Comparison of ENCODE assay signal across 1 cellular context in the genomic region with DNA sequence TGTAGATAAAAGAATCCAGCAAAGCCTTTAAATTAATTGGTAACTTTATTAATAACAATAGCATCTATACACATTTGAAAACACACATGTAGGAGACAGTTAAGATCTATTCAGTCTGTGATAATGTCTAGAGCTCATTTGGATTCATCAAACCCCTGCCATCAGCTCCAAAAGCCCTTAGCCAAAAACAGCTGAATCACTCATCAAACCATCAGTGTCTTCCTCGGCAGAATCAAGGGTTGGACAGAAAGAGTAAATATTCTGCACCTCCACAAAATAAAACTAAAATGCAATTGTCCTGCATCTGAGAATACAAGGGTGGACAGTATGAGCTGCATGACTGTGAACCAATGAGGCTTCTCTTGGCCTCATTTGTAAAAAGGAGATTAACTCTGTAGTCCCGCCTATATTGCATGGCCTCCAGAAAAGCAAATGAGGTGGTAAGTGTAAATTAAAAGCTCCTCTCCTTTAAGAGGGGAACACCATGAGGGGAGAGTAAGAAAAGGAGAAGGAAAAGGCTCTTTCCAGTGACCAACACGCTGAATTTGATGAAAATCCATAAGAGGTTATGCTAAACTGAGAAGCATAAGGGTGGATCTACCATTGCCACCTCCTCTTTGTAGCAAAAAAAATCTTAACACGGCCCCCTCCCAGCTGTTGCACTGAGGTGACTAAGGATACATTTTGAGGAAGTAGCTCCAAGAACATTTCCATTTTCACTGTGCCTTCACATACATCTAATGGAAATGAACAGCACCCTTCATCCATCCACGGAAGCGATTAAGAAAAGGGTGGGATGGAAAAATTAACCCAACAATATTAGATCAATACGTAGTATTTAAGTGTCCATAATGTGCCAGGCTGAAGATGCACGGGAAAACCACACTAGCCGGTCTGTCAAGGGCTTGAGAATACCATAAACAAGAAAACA.
TF ChIP-seq lines count a peak whose summit lies in the region.

No MANE protein-coding gene starts in this region.

TF ChIP-seq in GM12878, 131 proteins besides CTCF, POLR2A, EP300 and RAD21 (continues in another document):
- TF ChIP-seq, protein P1, sequence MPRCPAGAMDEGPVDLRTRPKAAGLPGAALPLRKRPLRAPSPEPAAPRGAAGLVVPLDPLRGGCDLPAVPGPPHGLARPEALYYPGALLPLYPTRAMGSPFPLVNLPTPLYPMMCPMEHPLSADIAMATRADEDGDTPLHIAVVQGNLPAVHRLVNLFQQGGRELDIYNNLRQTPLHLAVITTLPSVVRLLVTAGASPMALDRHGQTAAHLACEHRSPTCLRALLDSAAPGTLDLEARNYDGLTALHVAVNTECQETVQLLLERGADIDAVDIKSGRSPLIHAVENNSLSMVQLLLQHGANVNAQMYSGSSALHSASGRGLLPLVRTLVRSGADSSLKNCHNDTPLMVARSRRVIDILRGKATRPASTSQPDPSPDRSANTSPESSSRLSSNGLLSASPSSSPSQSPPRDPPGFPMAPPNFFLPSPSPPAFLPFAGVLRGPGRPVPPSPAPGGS (IDR thresholded peaks at IDR 0.05; ENCODE audit: borderline replicate concordance, insufficient read depth, low read depth, low read length, poor library complexity, severe bottlenecking), result no peak
- TF ChIP-seq TCF12 (IDR thresholded peaks at IDR 0.05; ENCODE audit: low read depth, low read length) (0 out of 2 replicates have a peak, but pooled peaks have one; percentile 26), SIN3A (IDR thresholded peaks at IDR 0.05; ENCODE audit: low read depth, low read length) (no peak), JUNB (IDR thresholded peaks at IDR 0.05) (0 out of 2 replicates have a peak, but pooled peaks have one; percentile 4), NRF1 (conservative IDR thresholded peaks at IDR 0.05; ENCODE audit: low read depth, low read length) (no peak), EED (IDR thresholded peaks at IDR 0.05; ENCODE audit: low read depth) (peak; percentile 64; the same call in 1 of the 2 replicates), DPF2 (IDR thresholded peaks at IDR 0.05) (no peak), POLR2AphosphoS5 (IDR thresholded peaks at IDR 0.05; ENCODE audit: low read length) (no peak), HDAC6 (IDR thresholded peaks at IDR 0.05; ENCODE audit: unreplicated experiment) (no peak), HCFC1 (IDR thresholded peaks at IDR 0.05; ENCODE audit: low read length) (no peak), BMI1 (IDR thresholded peaks at IDR 0.05; ENCODE audit: borderline replicate concordance) (no peak), SUPT20H (IDR thresholded peaks at IDR 0.05; ENCODE audit: borderline replicate concordance, control insufficient read depth, low read depth, low read length) (no peak), WRNIP1 (IDR thresholded peaks at IDR 0.05; ENCODE audit: borderline replicate concordance, low read depth, low read length) (no peak), SMAD1 (IDR thresholded peaks at IDR 0.05; ENCODE audit: low read depth, partially characterized antibody) (no peak), NR2C1 (IDR thresholded peaks at IDR 0.05) (no peak), EZH2 (IDR thresholded peaks at IDR 0.05; ENCODE audit: borderline replicate concordance, control insufficient read depth, low read depth, low read length) (no peak), SREBF1 (IDR thresholded peaks at IDR 0.05; ENCODE audit: low read length) (no peak), MXI1 (IDR thresholded peaks at IDR 0.05; ENCODE audit: low read depth, low read length) (0 out of 2 replicates have a peak, but pooled peaks have one; percentile 47), RAD51 (IDR thresholded peaks at IDR 0.05) (no peak), NFYA (IDR thresholded peaks at IDR 0.05; ENCODE audit: borderline replicate concordance, low read depth, low read length) (no peak), KDM1A (IDR thresholded peaks at IDR 0.05; ENCODE audit: borderline replicate concordance) (no peak), KAT2A (conservative IDR thresholded peaks at IDR 0.05; ENCODE audit: control insufficient read depth, low read depth, low read length) (no peak), CHD4 (IDR thresholded peaks at IDR 0.05) (no peak), HDAC2 (IDR thresholded peaks at IDR 0.05) (no peak), TBL1XR1 (IDR thresholded peaks at IDR 0.05; ENCODE audit: low read depth, low read length) (no peak), NBN (IDR thresholded peaks at IDR 0.05) (no peak), ZSCAN29 (IDR thresholded peaks at IDR 0.05) (no peak), BRCA1 (IDR thresholded peaks at IDR 0.05; ENCODE audit: low read depth, low read length) (no peak), ESRRA (IDR thresholded peaks at IDR 0.05; ENCODE audit: low read length) (no peak), TAF1 (IDR thresholded peaks at IDR 0.05; ENCODE audit: borderline replicate concordance, low read depth, low read length) (no peak), IKZF2 (IDR thresholded peaks at IDR 0.05) (peak; percentile 60 to 68)
- TF ChIP-seq, protein P2, sequence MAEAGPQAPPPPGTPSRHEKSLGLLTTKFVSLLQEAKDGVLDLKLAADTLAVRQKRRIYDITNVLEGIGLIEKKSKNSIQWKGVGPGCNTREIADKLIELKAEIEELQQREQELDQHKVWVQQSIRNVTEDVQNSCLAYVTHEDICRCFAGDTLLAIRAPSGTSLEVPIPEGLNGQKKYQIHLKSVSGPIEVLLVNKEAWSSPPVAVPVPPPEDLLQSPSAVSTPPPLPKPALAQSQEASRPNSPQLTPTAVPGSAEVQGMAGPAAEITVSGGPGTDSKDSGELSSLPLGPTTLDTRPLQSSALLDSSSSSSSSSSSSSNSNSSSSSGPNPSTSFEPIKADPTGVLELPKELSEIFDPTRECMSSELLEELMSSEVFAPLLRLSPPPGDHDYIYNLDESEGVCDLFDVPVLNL (IDR thresholded peaks at IDR 0.05; ENCODE audit: low read depth, low read length), result 0 out of 2 replicates have a peak, but pooled peaks have one; percentile 6
- TF ChIP-seq, protein P3, sequence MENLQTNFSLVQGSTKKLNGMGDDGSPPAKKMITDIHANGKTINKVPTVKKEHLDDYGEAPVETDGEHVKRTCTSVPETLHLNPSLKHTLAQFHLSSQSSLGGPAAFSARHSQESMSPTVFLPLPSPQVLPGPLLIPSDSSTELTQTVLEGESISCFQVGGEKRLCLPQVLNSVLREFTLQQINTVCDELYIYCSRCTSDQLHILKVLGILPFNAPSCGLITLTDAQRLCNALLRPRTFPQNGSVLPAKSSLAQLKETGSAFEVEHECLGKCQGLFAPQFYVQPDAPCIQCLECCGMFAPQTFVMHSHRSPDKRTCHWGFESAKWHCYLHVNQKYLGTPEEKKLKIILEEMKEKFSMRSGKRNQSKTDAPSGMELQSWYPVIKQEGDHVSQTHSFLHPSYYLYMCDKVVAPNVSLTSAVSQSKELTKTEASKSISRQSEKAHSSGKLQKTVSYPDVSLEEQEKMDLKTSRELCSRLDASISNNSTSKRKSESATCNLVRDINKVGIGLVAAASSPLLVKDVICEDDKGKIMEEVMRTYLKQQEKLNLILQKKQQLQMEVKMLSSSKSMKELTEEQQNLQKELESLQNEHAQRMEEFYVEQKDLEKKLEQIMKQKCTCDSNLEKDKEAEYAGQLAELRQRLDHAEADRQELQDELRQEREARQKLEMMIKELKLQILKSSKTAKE (IDR thresholded peaks at IDR 0.05; ENCODE audit: low read depth, poor library complexity, severe bottlenecking), result no peak
- TF ChIP-seq, protein P4, sequence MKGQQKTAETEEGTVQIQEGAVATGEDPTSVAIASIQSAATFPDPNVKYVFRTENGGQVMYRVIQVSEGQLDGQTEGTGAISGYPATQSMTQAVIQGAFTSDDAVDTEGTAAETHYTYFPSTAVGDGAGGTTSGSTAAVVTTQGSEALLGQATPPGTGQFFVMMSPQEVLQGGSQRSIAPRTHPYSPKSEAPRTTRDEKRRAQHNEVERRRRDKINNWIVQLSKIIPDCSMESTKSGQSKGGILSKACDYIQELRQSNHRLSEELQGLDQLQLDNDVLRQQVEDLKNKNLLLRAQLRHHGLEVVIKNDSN (IDR thresholded peaks at IDR 0.05; ENCODE audit: borderline replicate concordance, extremely low read length, insufficient read depth, low read depth, low read length), result no peak
- TF ChIP-seq, protein P5, sequence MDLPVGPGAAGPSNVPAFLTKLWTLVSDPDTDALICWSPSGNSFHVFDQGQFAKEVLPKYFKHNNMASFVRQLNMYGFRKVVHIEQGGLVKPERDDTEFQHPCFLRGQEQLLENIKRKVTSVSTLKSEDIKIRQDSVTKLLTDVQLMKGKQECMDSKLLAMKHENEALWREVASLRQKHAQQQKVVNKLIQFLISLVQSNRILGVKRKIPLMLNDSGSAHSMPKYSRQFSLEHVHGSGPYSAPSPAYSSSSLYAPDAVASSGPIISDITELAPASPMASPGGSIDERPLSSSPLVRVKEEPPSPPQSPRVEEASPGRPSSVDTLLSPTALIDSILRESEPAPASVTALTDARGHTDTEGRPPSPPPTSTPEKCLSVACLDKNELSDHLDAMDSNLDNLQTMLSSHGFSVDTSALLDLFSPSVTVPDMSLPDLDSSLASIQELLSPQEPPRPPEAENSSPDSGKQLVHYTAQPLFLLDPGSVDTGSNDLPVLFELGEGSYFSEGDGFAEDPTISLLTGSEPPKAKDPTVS (IDR thresholded peaks at IDR 0.05; ENCODE audit: low read depth, low read length), result no peak
- TF ChIP-seq, protein P6, sequence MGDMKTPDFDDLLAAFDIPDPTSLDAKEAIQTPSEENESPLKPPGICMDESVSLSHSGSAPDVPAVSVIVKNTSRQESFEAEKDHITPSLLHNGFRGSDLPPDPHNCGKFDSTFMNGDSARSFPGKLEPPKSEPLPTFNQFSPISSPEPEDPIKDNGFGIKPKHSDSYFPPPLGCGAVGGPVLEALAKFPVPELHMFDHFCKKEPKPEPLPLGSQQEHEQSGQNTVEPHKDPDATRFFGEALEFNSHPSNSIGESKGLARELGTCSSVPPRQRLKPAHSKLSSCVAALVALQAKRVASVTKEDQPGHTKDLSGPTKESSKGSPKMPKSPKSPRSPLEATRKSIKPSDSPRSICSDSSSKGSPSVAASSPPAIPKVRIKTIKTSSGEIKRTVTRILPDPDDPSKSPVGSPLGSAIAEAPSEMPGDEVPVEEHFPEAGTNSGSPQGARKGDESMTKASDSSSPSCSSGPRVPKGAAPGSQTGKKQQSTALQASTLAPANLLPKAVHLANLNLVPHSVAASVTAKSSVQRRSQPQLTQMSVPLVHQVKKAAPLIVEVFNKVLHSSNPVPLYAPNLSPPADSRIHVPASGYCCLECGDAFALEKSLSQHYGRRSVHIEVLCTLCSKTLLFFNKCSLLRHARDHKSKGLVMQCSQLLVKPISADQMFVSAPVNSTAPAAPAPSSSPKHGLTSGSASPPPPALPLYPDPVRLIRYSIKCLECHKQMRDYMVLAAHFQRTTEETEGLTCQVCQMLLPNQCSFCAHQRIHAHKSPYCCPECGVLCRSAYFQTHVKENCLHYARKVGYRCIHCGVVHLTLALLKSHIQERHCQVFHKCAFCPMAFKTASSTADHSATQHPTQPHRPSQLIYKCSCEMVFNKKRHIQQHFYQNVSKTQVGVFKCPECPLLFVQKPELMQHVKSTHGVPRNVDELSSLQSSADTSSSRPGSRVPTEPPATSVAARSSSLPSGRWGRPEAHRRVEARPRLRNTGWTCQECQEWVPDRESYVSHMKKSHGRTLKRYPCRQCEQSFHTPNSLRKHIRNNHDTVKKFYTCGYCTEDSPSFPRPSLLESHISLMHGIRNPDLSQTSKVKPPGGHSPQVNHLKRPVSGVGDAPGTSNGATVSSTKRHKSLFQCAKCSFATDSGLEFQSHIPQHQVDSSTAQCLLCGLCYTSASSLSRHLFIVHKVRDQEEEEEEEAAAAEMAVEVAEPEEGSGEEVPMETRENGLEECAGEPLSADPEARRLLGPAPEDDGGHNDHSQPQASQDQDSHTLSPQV (IDR thresholded peaks at IDR 0.05), result no peak
- TF ChIP-seq, protein P7, sequence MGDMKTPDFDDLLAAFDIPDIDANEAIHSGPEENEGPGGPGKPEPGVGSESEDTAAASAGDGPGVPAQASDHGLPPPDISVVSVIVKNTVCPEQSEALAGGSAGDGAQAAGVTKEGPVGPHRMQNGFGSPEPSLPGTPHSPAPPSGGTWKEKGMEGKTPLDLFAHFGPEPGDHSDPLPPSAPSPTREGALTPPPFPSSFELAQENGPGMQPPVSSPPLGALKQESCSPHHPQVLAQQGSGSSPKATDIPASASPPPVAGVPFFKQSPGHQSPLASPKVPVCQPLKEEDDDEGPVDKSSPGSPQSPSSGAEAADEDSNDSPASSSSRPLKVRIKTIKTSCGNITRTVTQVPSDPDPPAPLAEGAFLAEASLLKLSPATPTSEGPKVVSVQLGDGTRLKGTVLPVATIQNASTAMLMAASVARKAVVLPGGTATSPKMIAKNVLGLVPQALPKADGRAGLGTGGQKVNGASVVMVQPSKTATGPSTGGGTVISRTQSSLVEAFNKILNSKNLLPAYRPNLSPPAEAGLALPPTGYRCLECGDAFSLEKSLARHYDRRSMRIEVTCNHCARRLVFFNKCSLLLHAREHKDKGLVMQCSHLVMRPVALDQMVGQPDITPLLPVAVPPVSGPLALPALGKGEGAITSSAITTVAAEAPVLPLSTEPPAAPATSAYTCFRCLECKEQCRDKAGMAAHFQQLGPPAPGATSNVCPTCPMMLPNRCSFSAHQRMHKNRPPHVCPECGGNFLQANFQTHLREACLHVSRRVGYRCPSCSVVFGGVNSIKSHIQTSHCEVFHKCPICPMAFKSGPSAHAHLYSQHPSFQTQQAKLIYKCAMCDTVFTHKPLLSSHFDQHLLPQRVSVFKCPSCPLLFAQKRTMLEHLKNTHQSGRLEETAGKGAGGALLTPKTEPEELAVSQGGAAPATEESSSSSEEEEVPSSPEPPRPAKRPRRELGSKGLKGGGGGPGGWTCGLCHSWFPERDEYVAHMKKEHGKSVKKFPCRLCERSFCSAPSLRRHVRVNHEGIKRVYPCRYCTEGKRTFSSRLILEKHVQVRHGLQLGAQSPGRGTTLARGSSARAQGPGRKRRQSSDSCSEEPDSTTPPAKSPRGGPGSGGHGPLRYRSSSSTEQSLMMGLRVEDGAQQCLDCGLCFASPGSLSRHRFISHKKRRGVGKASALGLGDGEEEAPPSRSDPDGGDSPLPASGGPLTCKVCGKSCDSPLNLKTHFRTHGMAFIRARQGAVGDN (IDR thresholded peaks at IDR 0.05), result no peak
- TF ChIP-seq, protein P8, sequence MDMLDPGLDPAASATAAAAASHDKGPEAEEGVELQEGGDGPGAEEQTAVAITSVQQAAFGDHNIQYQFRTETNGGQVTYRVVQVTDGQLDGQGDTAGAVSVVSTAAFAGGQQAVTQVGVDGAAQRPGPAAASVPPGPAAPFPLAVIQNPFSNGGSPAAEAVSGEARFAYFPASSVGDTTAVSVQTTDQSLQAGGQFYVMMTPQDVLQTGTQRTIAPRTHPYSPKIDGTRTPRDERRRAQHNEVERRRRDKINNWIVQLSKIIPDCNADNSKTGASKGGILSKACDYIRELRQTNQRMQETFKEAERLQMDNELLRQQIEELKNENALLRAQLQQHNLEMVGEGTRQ (IDR thresholded peaks at IDR 0.05; ENCODE audit: borderline replicate concordance, low read depth, low read length), result no peak
- TF ChIP-seq, protein P9, sequence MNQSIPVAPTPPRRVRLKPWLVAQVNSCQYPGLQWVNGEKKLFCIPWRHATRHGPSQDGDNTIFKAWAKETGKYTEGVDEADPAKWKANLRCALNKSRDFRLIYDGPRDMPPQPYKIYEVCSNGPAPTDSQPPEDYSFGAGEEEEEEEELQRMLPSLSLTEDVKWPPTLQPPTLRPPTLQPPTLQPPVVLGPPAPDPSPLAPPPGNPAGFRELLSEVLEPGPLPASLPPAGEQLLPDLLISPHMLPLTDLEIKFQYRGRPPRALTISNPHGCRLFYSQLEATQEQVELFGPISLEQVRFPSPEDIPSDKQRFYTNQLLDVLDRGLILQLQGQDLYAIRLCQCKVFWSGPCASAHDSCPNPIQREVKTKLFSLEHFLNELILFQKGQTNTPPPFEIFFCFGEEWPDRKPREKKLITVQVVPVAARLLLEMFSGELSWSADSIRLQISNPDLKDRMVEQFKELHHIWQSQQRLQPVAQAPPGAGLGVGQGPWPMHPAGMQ (IDR thresholded peaks at IDR 0.05; ENCODE audit: borderline replicate concordance), result no peak
